8 cellular contexts compared by ENCODE assay signal in genomic region chr5:180801596-180802324, GRCh38.
DNase-seq lines count a peak whose midpoint lies in the region; ATAC-seq and TF ChIP-seq lines count a peak whose summit lies in the region.

No MANE protein-coding gene starts in this region.

- peaks cover 67% of the 10 kb centered on the region for H3K79me2 ChIP-seq in ACC112 (ENCODE audit: control insufficient read depth, insufficient read depth, low read length, unreplicated experiment)

- H3K9me3 ChIP-seq in KOPT-K1 (ENCODE audit: insufficient read depth, low read length, poor library complexity, severe bottlenecking), result no peaks in the 10 kb centered on the region
- H3K9me3 ChIP-seq in mucosa of stomach (ENCODE audit: control insufficient read depth, low read length), result no peaks in the 10 kb centered on the region

- H3K4me1 ChIP-seq in ACC112 (ENCODE audit: control insufficient read depth, insufficient read depth, low read length, unreplicated experiment), result peaks cover 65% of the 10 kb centered on the region
- peaks cover 70% of the 10 kb centered on the region for H3K4me1 ChIP-seq in mucosa of stomach (ENCODE audit: control insufficient read depth, insufficient read depth, low read length)

- H3K4me3 ChIP-seq in ACC112 (ENCODE audit: low read depth, low read length) (peak overlapping the region; percentile 97), coronary artery (peak overlapping the region; percentile 97), mucosa of stomach (ENCODE audit: low read length) (peak overlapping the region; percentile 61)

- no peak for TF ChIP-seq CTCF in coronary artery (IDR thresholded peaks at IDR 0.05)

- H3K27ac ChIP-seq in ACC112 (ENCODE audit: low read depth, low read length) (peak overlapping the region; percentile 96), KOPT-K1 (ENCODE audit: low read depth, low read length, poor library complexity, severe bottlenecking) (peak overlapping the region; percentile 92), coronary artery (peak overlapping the region; percentile 99 to 100)

- DNase-seq in coronary artery (ENCODE audit: low spot score), result no peak
- DNase-seq in NCI-H82 (lab: John Stamatoyannopoulos, UW), result no peak
- DNase-seq in GM19238 (ENCODE audit: insufficient read length, low spot score), result no peak
- no peak for DNase-seq in NCI-H146 (lab: John Stamatoyannopoulos, UW)

- peak overlapping the region; percentile 82 for H3K9ac ChIP-seq in mucosa of stomach (ENCODE audit: low read length)

- no peaks in the 10 kb centered on the region for H3K36me3 ChIP-seq in ACC112 (ENCODE audit: insufficient read depth, low read length)
- H3K36me3 ChIP-seq in KOPT-K1 (ENCODE audit: insufficient read depth, low read length), result peaks cover 43% of the 10 kb centered on the region
- no peaks in the 10 kb centered on the region for H3K36me3 ChIP-seq in mucosa of stomach (ENCODE audit: control insufficient read depth, insufficient read depth, low read length)

- no peak for ATAC-seq in GM21423 (IDR thresholded peaks at IDR 0.05; ENCODE audit: unreplicated experiment)

- no peaks in the 10 kb centered on the region for H3K27me3 ChIP-seq in ACC112 (ENCODE audit: insufficient read depth, low read length)
- H3K27me3 ChIP-seq in mucosa of stomach (ENCODE audit: control insufficient read depth, insufficient read depth, low read length), result no peaks in the 10 kb centered on the region

- H2AFZ ChIP-seq in ACC112 (ENCODE audit: low read length, unreplicated experiment), result peak overlapping the region; percentile 9
